Comparison of ENCODE assay signal across 2 cellular contexts in genomic region chr9:125908138-125908537, GRCh38.
TF ChIP-seq lines count a peak whose summit lies in the region.

No MANE protein-coding gene starts in this region.

TF ChIP-seq in IMR-90, 13 proteins besides CTCF, POLR2A, EP300 and RAD21 (continued from another document):
- TF ChIP-seq RFX5 (IDR thresholded peaks at IDR 0.05; ENCODE audit: low read depth, low read length) (no peak), MAZ (IDR thresholded peaks at IDR 0.05; ENCODE audit: borderline replicate concordance, low read depth, low read length) (no peak), MAFK (IDR thresholded peaks at IDR 0.05; ENCODE audit: low read depth, low read length) (no peak), CHD1 (IDR thresholded peaks at IDR 0.05; ENCODE audit: low read depth, low read length) (no peak)

TF ChIP-seq in neural cell, 6 proteins besides CTCF, POLR2A, EP300 and RAD21 (continued from another document):
- TF ChIP-seq SMC3 (conservative IDR thresholded peaks at IDR 0.05; ENCODE audit: poor library complexity) (no peak), REST (IDR thresholded peaks at IDR 0.05; ENCODE audit: borderline replicate concordance) (peak; percentile 82), POLR2AphosphoS5 (IDR thresholded peaks at IDR 0.05) (peak; percentile 63), EZH2 (IDR thresholded peaks at IDR 0.05; ENCODE audit: borderline replicate concordance, insufficient read depth, low read length, poor library complexity, severe bottlenecking) (no peak)
